27 cellular contexts compared by ENCODE assay signal in genomic region chr13:44812818-44813217, GRCh38.
A peak's percentile ranks its signal among the peaks of the same experiment; 100 is the strongest.
DNase-seq lines count a peak whose midpoint lies in the region; ATAC-seq, FAIRE-seq and TF ChIP-seq lines count a peak whose summit lies in the region.
"Had no signal": no experiment of that assay in that cellular context is flagged by ENCODE, and none has a peak within 500 bp of the region (broad histone marks: within the 10 kb centered on the region; RNA-seq: fewer than 3 reads in every experiment).

No MANE protein-coding gene starts in this region.

- no peak overlapping the region for H3K4me2 ChIP-seq in A549
- no peak overlapping the region for H3K4me2 ChIP-seq in H1 (ENCODE audit: insufficient read depth in 1 of 2, low read depth in 2 of 2, low read length in 2 of 2)

- no peak overlapping the region for H4K91ac ChIP-seq in H1 (replicated peaks; ENCODE audit: insufficient read length, low read length)

- H4K5ac ChIP-seq in H1 (ENCODE audit: insufficient read length, low read depth, low read length) = no peak overlapping the region

- H2AK5ac ChIP-seq in H1 (ENCODE audit: low read depth, low read length) = no peak overlapping the region

- no peaks in the 10 kb centered on the region for H3K23me2 ChIP-seq in H1 (ENCODE audit: low read depth, low read length)

- no peaks in the 10 kb centered on the region for H3K4me1 Mint-ChIP-seq in stimulated activated memory B cell treated with anti-CD40 and anti-IgM and Interleukin-4, amounts not matched to agents 10 μg/mL and 1 μg/mL and 100 μg/mL, for 72 hours
- H3K4me1 Mint-ChIP-seq: B cell had no signal

- H3K14ac ChIP-seq in H1 (ENCODE audit: insufficient read length) = no peak overlapping the region

- no peak overlapping the region for H3K4ac ChIP-seq in H1 (replicated peaks; ENCODE audit: insufficient read length, low read depth, low read length)

- no peaks in the 10 kb centered on the region for H3K36me3 Mint-ChIP-seq in stimulated activated memory B cell treated with anti-CD40 and anti-IgM and Interleukin-4, amounts not matched to agents 10 μg/mL and 1 μg/mL and 100 μg/mL, for 72 hours
- H3K36me3 Mint-ChIP-seq: activated naive CD4-positive, alpha-beta T cell treated with anti-CD3 and anti-CD28 coated beads, Interleukin-2, amount 50 U/mL, for 72 hours; CD8-positive, alpha-beta T cell had no signal

- no peak overlapping the region for H2BK12ac ChIP-seq in H1 (ENCODE audit: low read depth, low read length)

- no peaks in the 10 kb centered on the region for H3K79me2 ChIP-seq in H1 (ENCODE audit: control insufficient read depth in 1 of 2, insufficient read depth in 2 of 2, low read length in 2 of 2)

- H3K4me1 ChIP-seq in A549 = peaks cover 63% of the 10 kb centered on the region
- H3K4me1 ChIP-seq in H1 (replicated peaks in 1 of 4; ENCODE audit: control insufficient read depth in 3 of 4, insufficient read depth in 4 of 4, low read length in 3 of 4) = peaks cover 2 to 11% (median 10%) of the 10 kb centered on the region in 4 experiments; a peak in 6 of 7 replicates
- H3K4me1 ChIP-seq: vagina had no signal

- H4K20me1 ChIP-seq in H1 (replicated peaks in 1 of 2; ENCODE audit: control insufficient read depth in 1 of 2, insufficient read depth in 2 of 2, low read length in 2 of 2) = no peaks in the 10 kb centered on the region

- TF ChIP-seq CTCF in A549 (IDR thresholded peaks at IDR 0.05) (no peak), VCaP (conservative IDR thresholded peaks at IDR 0.05) (no peak), H1 (IDR thresholded peaks at IDR 0.05; ENCODE audit: control extremely low read depth in 1 of 3, insufficient read depth in 1 of 3, low read depth in 1 of 3, low read length in 3 of 3) (no peak)

- H3K4me3 ChIP-seq in A549 (no peak overlapping the region), H1 (ENCODE audit: extremely low read depth in 1 of 4, insufficient read depth in 2 of 4, low read depth in 3 of 4, low read length in 4 of 4) (no peak overlapping the region)
- H3K4me3 ChIP-seq: esophagus muscularis mucosa, HAP-1, left lung, vagina had no signal

- no peak for TF ChIP-seq RAD21 in A549 (conservative IDR thresholded peaks at IDR 0.05 in 1 of 2, IDR thresholded peaks at IDR 0.05 in 1 of 2)
- TF ChIP-seq RAD21 in H1 (IDR thresholded peaks at IDR 0.05 in 1 of 2, conservative IDR thresholded peaks at IDR 0.05 in 1 of 2; ENCODE audit: low read depth in 2 of 2, low read length in 2 of 2) = no peak

- 88% methylated on average over 3 of the region's 3 CpGs for WGBS in A549 (ENCODE audit: missing lambda C conversion rate)
- WGBS in H1 (ENCODE audit: extremely low coverage in 1 of 2, insufficient coverage in 1 of 2, insufficient read length in 1 of 2, insufficient replicate concordance in 2 of 2, low coverage in 1 of 2, low lambda C conversion rate in 2 of 2, missing lambda C conversion rate in 1 of 2), 2 experiments = 86% methylated on average over 3 of the region's 3 CpGs; no CpG with 5 or more reads in 1 of the 2 experiments

- H3K56ac ChIP-seq in H1 (replicated peaks; ENCODE audit: insufficient read length, low read depth, low read length) = no peak overlapping the region

- no peak overlapping the region for H3K9ac ChIP-seq in H1 (replicated peaks in 1 of 4; ENCODE audit: extremely low read depth in 1 of 4, low read depth in 3 of 4, low read length in 3 of 4)

- H3K79me1 ChIP-seq in H1 (ENCODE audit: low read depth, low read length) = no peaks in the 10 kb centered on the region

- no peak for ATAC-seq in A549
- ATAC-seq in stimulated activated memory B cell treated with anti-CD40 and anti-IgM and Interleukin-4, amounts not matched to agents 10 μg/mL and 1 μg/mL and 100 μg/mL, for 72 hours = no peak
- ATAC-seq: activated naive CD4-positive, alpha-beta T cell treated with anti-CD3 and anti-CD28 coated beads, Interleukin-2, amount 50 U/mL, for 72 hours; CD8-positive, alpha-beta T cell; left lung had no signal

- H3K23ac ChIP-seq in H1 (ENCODE audit: insufficient read length) = no peak overlapping the region

- DNase-seq in A549 (ENCODE audit: low read depth in 1 of 2, low spot score in 1 of 2) (no peak), H1 (ENCODE audit: low read depth in 1 of 2, low spot score in 2 of 2) (no peak), iris pigment epithelial cell (ENCODE audit: low read depth) (peak; percentile 33), DMS79 treated with DMSO at 0.1 percent for 48 hours (lab: John Stamatoyannopoulos, UW) (no peak), OCI-M2 (lab: John Stamatoyannopoulos, UW; ENCODE audit: unreplicated experiment) (no peak), NCI-H2081 treated with DMSO at 0.1 percent for 48 hours (lab: John Stamatoyannopoulos, UW) (no peak)
- DNase-seq: activated CD4-positive, alpha-beta T cell treated with anti-CD3 and anti-CD28 coated beads for 4 hours; anterior cingulate cortex; CD8-positive, alpha-beta T cell; left lung; mesendoderm; NCI-H510A; SIG-M5; stimulated activated CD4-positive, alpha-beta T cell treated with anti-CD3 and anti-CD28 coated beads, Interleukin-2, amount 100 ng/mL, for 24 hours; WERI-Rb-1 had no signal

- no peak overlapping the region for H3K18ac ChIP-seq in H1 (ENCODE audit: extremely low read depth, low read length)

- TF ChIP-seq POLR2A in A549 (IDR thresholded peaks at IDR 0.05; ENCODE audit: low read length) = no peak
- TF ChIP-seq POLR2A in H1 (IDR thresholded peaks at IDR 0.05; ENCODE audit: control extremely low read depth in 1 of 2, low read depth in 2 of 2, low read length in 2 of 2) = no peak

- no peak overlapping the region for H2BK120ac ChIP-seq in H1 (replicated peaks; ENCODE audit: low read depth, low read length)

- no peak for FAIRE-seq in A549 (lab: Jason Lieb, UNC)
- FAIRE-seq in H1 (lab: Jason Lieb, UNC) = no peak
- FAIRE-seq: A204.1, GM12892, islet of Langerhans had no signal

- no peak overlapping the region for H2BK5ac ChIP-seq in H1 (ENCODE audit: low read depth, low read length)

- H3K27ac Mint-ChIP-seq in stimulated activated memory B cell treated with anti-CD40 and anti-IgM and Interleukin-4, amounts not matched to agents 10 μg/mL and 1 μg/mL and 100 μg/mL, for 72 hours = no peak overlapping the region
- H3K27ac Mint-ChIP-seq: activated naive CD4-positive, alpha-beta T cell treated with anti-CD3 and anti-CD28 coated beads, Interleukin-2, amount 50 U/mL, for 72 hours; B cell; CD8-positive, alpha-beta T cell; dendritic cell treated with granulocyte-macrophage colony-stimulating factor and Interleukin-4, amounts not matched to agents 40 ng/mL and 50 ng/mL, for 4 days; stimulated activated naive CD8-positive, alpha-beta T cell treated with anti-CD3 and anti-CD28 coated beads, Interleukin-15, Interleukin-2, amounts not matched to agents 100 ng/mL and 50 ng/mL, for 24 hours had no signal

- H2BK15ac ChIP-seq in H1 (ENCODE audit: low read length) = no peak overlapping the region

- no peak overlapping the region for H3K4me3 Mint-ChIP-seq in stimulated activated memory B cell treated with anti-CD40 and anti-IgM and Interleukin-4, amounts not matched to agents 10 μg/mL and 1 μg/mL and 100 μg/mL, for 72 hours
- H3K4me3 Mint-ChIP-seq: B cell; CD8-positive, alpha-beta T cell; dendritic cell treated with granulocyte-macrophage colony-stimulating factor and Interleukin-4, amounts not matched to agents 40 ng/mL and 50 ng/mL, for 4 days; stimulated activated naive CD8-positive, alpha-beta T cell treated with anti-CD3 and anti-CD28 coated beads, Interleukin-15, Interleukin-2, amounts not matched to agents 100 ng/mL and 50 ng/mL, for 24 hours had no signal

- H3K27me3 Mint-ChIP-seq in stimulated activated memory B cell treated with anti-CD40 and anti-IgM and Interleukin-4, amounts not matched to agents 10 μg/mL and 1 μg/mL and 100 μg/mL, for 72 hours = peaks cover 8% of the 10 kb centered on the region
- H3K27me3 Mint-ChIP-seq: dendritic cell treated with granulocyte-macrophage colony-stimulating factor and Interleukin-4, amounts not matched to agents 40 ng/mL and 50 ng/mL, for 4 days had no signal

- H3K27me3 ChIP-seq in H1 (replicated peaks in 1 of 4; ENCODE audit: control insufficient read depth in 3 of 4, extremely low read depth in 1 of 4, insufficient read depth in 3 of 4, low read length in 3 of 4) = no peaks in the 10 kb centered on the region
- H3K27me3 ChIP-seq: esophagus muscularis mucosa, left lung, vagina had no signal

- H3K27ac ChIP-seq in A549 = peak overlapping the region in 1 of 2 experiments; percentile 92; a peak in 3 of 6 replicates
- H3K27ac ChIP-seq in VCaP = peak overlapping the region; percentile 6; the same call in 1 of the 2 replicates
- no peak overlapping the region for H3K27ac ChIP-seq in H1 (ENCODE audit: low read depth, low read length)
- H3K27ac ChIP-seq: esophagus muscularis mucosa, left lung, vagina, WERI-Rb-1 had no signal

- H3K9me3 ChIP-seq in A549 (no peaks in the 10 kb centered on the region), H1 (ENCODE audit: insufficient read depth in 2 of 2, low read depth in 1 of 2, low read length in 1 of 2) (no peaks in the 10 kb centered on the region)
- H3K9me3 ChIP-seq: esophagus muscularis mucosa, HAP-1, left lung, vagina had no signal

- POLR2A ChIA-PET in A549 (lab: Yijun Ruan, JAX) (no interaction called here), H1 (lab: Charles Lee; ENCODE audit: partially characterized antibody) (no interaction called here)

- no peak overlapping the region for H2AFZ ChIP-seq in H1 (ENCODE audit: low read length)

- CTCF ChIA-PET in A549 (lab: Yijun Ruan, JAX) = no interaction called here
- CTCF ChIA-PET in H1 (lab: Charles Lee; ENCODE audit: partially characterized antibody) = interaction anchor here (0.5 kb wide), 1 partner anchor 662 kb away, joined by 3 read pairs; no protein-coding TSS in a partner anchor

- H3K36me3 ChIP-seq in H1 (ENCODE audit: control insufficient read depth in 2 of 4, insufficient read depth in 4 of 4, low read length in 3 of 4) = no peaks in the 10 kb centered on the region
- H3K36me3 ChIP-seq: esophagus muscularis mucosa, HAP-1, left lung, vagina, WERI-Rb-1 had no signal

- TF ChIP-seq EP300 in A549 (IDR thresholded peaks at IDR 0.05) (no peak), H1 (IDR thresholded peaks at IDR 0.05; ENCODE audit: borderline replicate concordance in 1 of 2, low read depth in 2 of 2, low read length in 2 of 2) (no peak)

- no peaks in the 10 kb centered on the region for H3K9me3 Mint-ChIP-seq in stimulated activated memory B cell treated with anti-CD40 and anti-IgM and Interleukin-4, amounts not matched to agents 10 μg/mL and 1 μg/mL and 100 μg/mL, for 72 hours
- H3K9me3 Mint-ChIP-seq: activated naive CD4-positive, alpha-beta T cell treated with anti-CD3 and anti-CD28 coated beads, Interleukin-2, amount 50 U/mL, for 72 hours; CD8-positive, alpha-beta T cell; dendritic cell treated with granulocyte-macrophage colony-stimulating factor and Interleukin-4, amounts not matched to agents 40 ng/mL and 50 ng/mL, for 4 days; stimulated activated naive CD8-positive, alpha-beta T cell treated with anti-CD3 and anti-CD28 coated beads, Interleukin-15, Interleukin-2, amounts not matched to agents 100 ng/mL and 50 ng/mL, for 24 hours had no signal

- H4K8ac ChIP-seq in H1 (ENCODE audit: extremely low read depth, insufficient read depth, low read length) = no peak overlapping the region

- H2BK20ac ChIP-seq in H1 (ENCODE audit: low read length) = no peak overlapping the region

TF ChIP-seq in H1, 55 proteins besides CTCF, POLR2A, EP300 and RAD21:
- TF ChIP-seq POU5F1 (IDR thresholded peaks at IDR 0.05; ENCODE audit: low read depth, low read length) = no peak
- peak; percentile 68; the same call in 1 of the 2 replicates for TF ChIP-seq CEBPB (IDR thresholded peaks at IDR 0.05; ENCODE audit: low read depth, low read length)

Comparison
In these comparisons a context has a peak if more than half of its experiments do, and no peak if none do; other contexts are left out.
1. Of the 18 proteins assayed by ChIP-seq in both H1 and A549: peak only in H1: none; only in A549: none; in both: CEBPB; in neither: 17.